Comparison of ENCODE assay signal across 8 cellular contexts in genomic region chr3:129305592-129306091, GRCh38. TPM values are rescaled to one million over a fixed set of nuclear protein-coding genes. Genes with fewer than 3 reads are reported as not detected.
A peak's percentile ranks its signal among the peaks of the same experiment; 100 is the strongest.
DNase-seq lines count a peak whose midpoint lies in the region; ATAC-seq and TF ChIP-seq lines count a peak whose summit lies in the region.

No MANE protein-coding gene starts in this region.

- ATAC-seq in HG02981 (IDR thresholded peaks at IDR 0.05; ENCODE audit: unreplicated experiment) = no peak

- no peaks in the 10 kb centered on the region for H3K27me3 ChIP-seq in esophagus squamous epithelium
- H3K27me3 ChIP-seq in muscle layer of colon (ENCODE audit: control insufficient read depth in 1 of 2, insufficient read depth in 2 of 2, low read length in 2 of 2) = no peaks in the 10 kb centered on the region
- no peaks in the 10 kb centered on the region for H3K27me3 ChIP-seq in transverse colon

- H3K36me3 ChIP-seq in esophagus squamous epithelium = peaks cover 6 to 46% (median 15%) of the 10 kb centered on the region in 3 donors
- H3K36me3 ChIP-seq in muscle layer of colon (ENCODE audit: insufficient read depth, low read length) = peaks cover 24% of the 10 kb centered on the region
- H3K36me3 ChIP-seq in transverse colon = peaks cover 0 to 21% (median under 1%) of the 10 kb centered on the region in 4 donors

- TF ChIP-seq POLR2A in esophagus squamous epithelium (IDR thresholded peaks at IDR 0.05) (peak in 1 of 4 donors; percentile 49), transverse colon (IDR thresholded peaks at IDR 0.05) (no peak)

- peak overlapping the region; percentile 22 for H3K4me3 ChIP-seq in AG09309 (ENCODE audit: control insufficient read depth, low read depth, low read length)
- peak overlapping the region in 3 of 4 donors; percentile 27 to 58 (median 34) for H3K4me3 ChIP-seq in esophagus squamous epithelium
- H3K4me3 ChIP-seq in muscle layer of colon (ENCODE audit: low read depth in 1 of 2, low read length in 2 of 2) = peak overlapping the region; percentile 44 to 59
- peak overlapping the region in 3 of 4 donors; percentile 1 to 4 (median 2) for H3K4me3 ChIP-seq in transverse colon

- DNase-seq in AG09309 (ENCODE audit: low read depth) (peak; percentile 57), HCEC 1CT (peak; percentile 91), SHP77 (lab: John Stamatoyannopoulos, UW) (peak; percentile 79 to 87), esophagus squamous epithelium (lab: John Stamatoyannopoulos, UW) (no peak), transverse colon (peak; percentile 76), NCI-H1930 (lab: John Stamatoyannopoulos, UW) (no peak)

- peak overlapping the region; percentile 66 to 77 (median 75) for H3K27ac ChIP-seq in esophagus squamous epithelium
- peak overlapping the region; percentile 79 for H3K27ac ChIP-seq in muscle layer of colon (ENCODE audit: low read depth, low read length)
- peak overlapping the region; percentile 24 to 79 (median 69) for H3K27ac ChIP-seq in transverse colon

- in situ Hi-C loops in transverse colon (cut with MboI; ENCODE audit: low pct_ligation_motif_present in 1 of 4, low pct_unique_long_range_greater_than_20kb in 1 of 4, low sequenced_read_pairs in 3 of 4) = no loop called here

- TF ChIP-seq EP300 in transverse colon (IDR thresholded peaks at IDR 0.05; ENCODE audit: low read depth) = no peak

- intact Hi-C loops in esophagus squamous epithelium (cut with DNase I) (no loop called here), transverse colon (cut with DNase I; ENCODE audit: low total_unique reads) (no loop called here)

- H3K9ac ChIP-seq in muscle layer of colon (ENCODE audit: low read length) = no peak overlapping the region

- 9 to 10% methylated on average over 9 to 23 of the region's 26 CpGs for WGBS in esophagus squamous epithelium, 2 donors
- 50 to 71% methylated on average over 12 to 25 of the region's 26 CpGs for WGBS in transverse colon (ENCODE audit: low coverage in 1 of 2), 2 donors

- TF ChIP-seq CTCF in AG09309 (IDR thresholded peaks at IDR 0.05; ENCODE audit: control insufficient read depth, insufficient read depth, low read depth, low read length, missing control alignments) (no peak), esophagus squamous epithelium (IDR thresholded peaks at IDR 0.05) (no peak), transverse colon (IDR thresholded peaks at IDR 0.05) (no peak)

- H3K4me1 ChIP-seq in esophagus squamous epithelium = peaks cover 0 to 37% (median 26%) of the 10 kb centered on the region in 3 donors
- H3K4me1 ChIP-seq in muscle layer of colon (ENCODE audit: insufficient read depth, low read length) = no peaks in the 10 kb centered on the region
- peaks cover 0 to 4% (median 0%) of the 10 kb centered on the region in 4 donors for H3K4me1 ChIP-seq in transverse colon

- H3K9me3 ChIP-seq in esophagus squamous epithelium (no peaks in the 10 kb centered on the region), muscle layer of colon (ENCODE audit: low read length) (no peaks in the 10 kb centered on the region), transverse colon (no peaks in the 10 kb centered on the region)

RNA-seq across cellular contexts. Expression of gene HMCES, which starts 27.0 kb away (rescaled TPM):
- total RNA-seq in esophagus squamous epithelium (10 to 100 TPM; 24.2 to 32.7 (median 29.7) TPM), transverse colon (10 to 100 TPM; 11.3 to 32.6 (median 23.9) TPM)

RNA-seq across cellular contexts. Expression of gene COPG1, which starts 56.2 kb away (rescaled TPM):
- total RNA-seq in esophagus squamous epithelium (100 to 1,000 TPM in 2 of 4 donors, 10 to 100 TPM in 2; 68.3 to 121 (median 104) TPM), transverse colon (100 to 1,000 TPM in 3 of 4 donors, 10 to 100 TPM in 1; 64.7 to 149 (median 116) TPM)

Comparison
In these comparisons a context has a peak if more than half of its experiments do, and no peak if none do; other contexts are left out.
1. DNase-seq: peak in AG09309 (single experiment), HCEC 1CT (single experiment), SHP77 (2 of 2) and transverse colon (single experiment); none in esophagus squamous epithelium (single experiment) and NCI-H1930 (0 of 2).
2. Peak in every context shown above with its lines, with median percentiles within 50 percentile points of each other: H3K4me3 ChIP-seq and H3K27ac ChIP-seq.